Comparison of ENCODE assay signal across 8 cellular contexts in the genomic region with DNA sequence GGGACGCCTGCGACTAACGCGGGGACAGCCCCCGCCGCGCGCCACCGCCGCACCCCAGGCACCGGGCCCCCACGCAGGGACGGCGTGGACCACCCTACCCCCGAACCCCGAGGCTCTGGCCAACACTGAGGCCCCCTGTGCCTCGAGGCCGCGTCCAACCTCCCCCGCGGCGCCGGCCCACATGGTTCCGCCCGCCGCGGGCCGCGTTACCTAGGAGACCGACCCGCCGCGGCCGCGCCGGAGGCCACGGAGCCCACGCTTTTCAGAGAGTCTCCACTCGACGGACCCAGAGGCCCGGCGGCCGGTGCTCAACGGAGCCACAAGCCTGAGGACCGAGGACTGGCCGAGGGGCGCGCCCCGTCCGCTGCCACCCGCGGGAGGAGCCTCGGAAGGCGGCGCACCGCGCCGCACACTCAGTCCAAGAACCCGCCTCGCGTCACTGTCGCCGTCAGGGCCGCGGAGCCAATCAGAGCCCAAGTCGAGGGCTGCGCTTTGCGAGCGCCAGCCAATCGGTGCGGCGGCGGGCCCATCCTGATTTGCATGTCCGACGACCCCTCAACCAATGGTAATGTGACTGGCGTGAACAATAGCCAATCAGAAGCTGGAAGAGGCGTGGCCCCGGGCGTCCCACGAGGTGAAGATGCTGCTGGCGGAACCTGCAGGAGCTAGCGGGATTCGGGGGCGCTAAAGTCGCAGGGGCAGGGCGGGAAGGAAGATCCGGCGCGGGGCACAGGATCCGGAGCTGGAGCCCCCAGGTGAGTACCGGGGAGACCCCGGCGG. TPM values are rescaled to one million over a fixed set of nuclear protein-coding genes. Genes with fewer than 3 reads are reported as not detected.
DNase-seq lines count a peak whose midpoint lies in the region; ATAC-seq and TF ChIP-seq lines count a peak whose summit lies in the region.

A gene (minus strand): TSS at position 392 of the 780 bp plus-strand sequence. CDS start 6,136 bp downstream, outside the sequence.

- H3K36me3 Mint-ChIP-seq in activated naive CD8-positive, alpha-beta T cell, result peaks cover 5% of the 10 kb centered on the region

- peak within 1 kb of the TSS; percentile 86 for H3K27ac ChIP-seq in thoracic aorta

- peak; percentile 88 for ATAC-seq in HG02588 (IDR thresholded peaks at IDR 0.05; ENCODE audit: unreplicated experiment)
- peak; percentile 98 for ATAC-seq in omental fat pad (ENCODE audit: low FRiP score)
- ATAC-seq in thoracic aorta (ENCODE audit: insufficient number of reproducible peaks, low FRiP score, low read depth), result peak; percentile 98

- H3K9me3 Mint-ChIP-seq in activated naive CD8-positive, alpha-beta T cell (ENCODE audit: low read depth), result no peaks in the 10 kb centered on the region

- peak within 1 kb of the TSS; percentile 95 for H3K4me3 Mint-ChIP-seq in activated naive CD8-positive, alpha-beta T cell

- DNase-seq in NCI-H1092 (lab: John Stamatoyannopoulos, UW) (peak; percentile 100), SKM-1 treated with dmso at 0.1 percent for 144 hours (lab: John Stamatoyannopoulos, UW; ENCODE audit: unreplicated experiment) (peak; percentile 98), glomerular visceral epithelial cell (ENCODE audit: extremely low spot score) (peak; percentile 100), omental fat pad (ENCODE audit: low spot score) (peak; percentile 98), thoracic aorta (ENCODE audit: low spot score) (peak; percentile 98)

- H3K4me3 ChIP-seq in GM08714 (ENCODE audit: low read length), result peak within 1 kb of the TSS; percentile 82
- peak within 1 kb of the TSS; percentile 99 for H3K4me3 ChIP-seq in thoracic aorta

- H3K4me1 ChIP-seq in thoracic aorta (ENCODE audit: control insufficient read depth in 1 of 2, low read depth in 2 of 2), result peaks cover 7 to 23% of the 10 kb centered on the region in 2 donors

- H3K27me3 ChIP-seq in thoracic aorta (replicated peaks; ENCODE audit: insufficient read depth), result no peaks in the 10 kb centered on the region

- peaks cover 34% of the 10 kb centered on the region for H3K4me1 Mint-ChIP-seq in activated naive CD8-positive, alpha-beta T cell (ENCODE audit: low read depth)

- H3K27ac Mint-ChIP-seq in activated naive CD8-positive, alpha-beta T cell, result peak within 1 kb of the TSS; percentile 90

- no peaks in the 10 kb centered on the region for H3K36me3 ChIP-seq in thoracic aorta

- TF ChIP-seq CTCF in omental fat pad (IDR thresholded peaks at IDR 0.05), result no peak
- TF ChIP-seq CTCF in thoracic aorta (IDR thresholded peaks at IDR 0.05), result no peak

- H3K27me3 Mint-ChIP-seq in activated naive CD8-positive, alpha-beta T cell, result no peaks in the 10 kb centered on the region

- H3K9me3 ChIP-seq in thoracic aorta, result no peaks in the 10 kb centered on the region

RNA-seq across cellular contexts. Expression of the gene that starts here (rescaled TPM):
- total RNA-seq in omental fat pad (10 to 100 TPM; 13.7 to 29.3 (median 18.6) TPM), thoracic aorta (10 to 100 TPM; 11.4 to 15.1 TPM)

Comparison
In these comparisons a context has a peak if more than half of its experiments do, and no peak if none do; other contexts are left out.
1. Peak in every context shown above with its lines: DNase-seq, ATAC-seq, H3K4me3 ChIP-seq and H3K27ac ChIP-seq.